Comparison of ENCODE assay signal across 22 cellular contexts in genomic region chr17:61556224-61557188, GRCh38. TPM values are rescaled to one million over a fixed set of nuclear protein-coding genes. Genes with fewer than 3 reads are reported as not detected.
DNase-seq lines count a peak whose midpoint lies in the region; ATAC-seq, FAIRE-seq and TF ChIP-seq lines count a peak whose summit lies in the region.
"Had no signal": no experiment of that assay in that cellular context is flagged by ENCODE, and none has a peak within 500 bp of the region (broad histone marks: within the 10 kb centered on the region; RNA-seq: fewer than 3 reads in every experiment).

No MANE protein-coding gene starts in this region.

- peak; percentile 74 for FAIRE-seq in A549 (lab: Jason Lieb, UNC)

- H3K4me2 ChIP-seq in A549, result peak overlapping the region; percentile 74
- H3K4me2 ChIP-seq in SK-N-SH, result peak overlapping the region; percentile 43; the same call in 1 of the 2 replicates

- H2AFZ ChIP-seq in SK-N-SH (ENCODE audit: low read depth), result peak overlapping the region; percentile 48; the same call in 1 of the 2 replicates

- POLR2A ChIA-PET in A549 (lab: Yijun Ruan, JAX), result no interaction called here
- POLR2A ChIA-PET in HEK293 (lab: Yijun Ruan, JAX), result no interaction called here
- POLR2A ChIA-PET in SK-N-SH (lab: Yijun Ruan, JAX), result no interaction called here

- TF ChIP-seq CTCF in A549 (IDR thresholded peaks at IDR 0.05) (no peak), HEK293 (tag by site-specific recombination; IDR thresholded peaks at IDR 0.05) (no peak), SK-N-SH (IDR thresholded peaks at IDR 0.05) (no peak), fibroblast of villous mesenchyme (IDR thresholded peaks at IDR 0.05; ENCODE audit: insufficient read depth, low read depth, low read length) (no peak)

- no peaks in the 10 kb centered on the region for H4K20me1 ChIP-seq in SK-N-SH (ENCODE audit: insufficient read depth)

- no peak overlapping the region for H3K9ac ChIP-seq in SK-N-SH

- H3K27me3 ChIP-seq in SK-N-SH (ENCODE audit: insufficient read depth), result no peaks in the 10 kb centered on the region

- CTCF ChIA-PET in A549 (lab: Yijun Ruan, JAX), result interaction anchor here (0.8 to 10.1 kb wide), 5 partner anchors 18 to 145 kb away, joined by 3 to 86 read pairs (median 4); no protein-coding TSS in a partner anchor
- CTCF ChIA-PET in HEK293 (lab: Yijun Ruan, JAX), result interaction anchor here (0.6 to 1.8 kb wide), 5 partner anchors 30 to 729 kb away, joined by 3 to 5 read pairs (median 3); no protein-coding TSS in a partner anchor
- CTCF ChIA-PET in SK-N-SH (lab: Yijun Ruan, JAX), result interaction anchor here (0.9 to 8.1 kb wide), 11 partner anchors 16 to 836 kb away, joined by 3 to 111 read pairs (median 5); no protein-coding TSS in a partner anchor

- H3K9me2 ChIP-seq in SK-N-SH, result no peaks in the 10 kb centered on the region

- ATAC-seq in A549 (peak in 1 of 2 experiments; percentile 42; a peak in 1 of 6 replicates), GM18861 (IDR thresholded peaks at IDR 0.05; ENCODE audit: unreplicated experiment) (no peak)
- ATAC-seq: effector memory CD8-positive, alpha-beta T cell; left cardiac atrium; right cardiac atrium; stimulated activated naive CD8-positive, alpha-beta T cell treated with anti-CD3 and anti-CD28 coated beads, Interleukin-15, amount 100 ng/mL, for 72 hours had no signal

- WGBS in A549 (ENCODE audit: missing lambda C conversion rate), result 48% methylated on average over 10 of the region's 10 CpGs
- 56% methylated on average over 10 of the region's 10 CpGs for WGBS in SK-N-SH (ENCODE audit: low lambda C conversion rate)

- in situ Hi-C loops in KBM-7 (cut with MboI; ENCODE audit: low pct_unique_long_range_greater_than_20kb, low sequenced_read_pairs), result loop anchor here (25.0 kb wide), 2 partner anchors 144 to 594 kb away; no protein-coding TSS in a partner anchor

- TF ChIP-seq EP300 in A549 (IDR thresholded peaks at IDR 0.05) (no peak), SK-N-SH (IDR thresholded peaks at IDR 0.05; ENCODE audit: borderline replicate concordance in 1 of 2, low read depth in 1 of 2, low read length in 1 of 2) (peak in 1 of 2 experiments; percentile 83; a peak in 2 of 4 replicates)

- H3K4me1 ChIP-seq in A549 (peaks cover 26% of the 10 kb centered on the region), HEK293 (ENCODE audit: control insufficient read depth, insufficient read depth, low read length) (no peaks in the 10 kb centered on the region), SK-N-SH (ENCODE audit: control insufficient read depth in 1 of 2, insufficient read depth in 2 of 2, low read depth in 1 of 2, low read length in 1 of 2) (peaks cover 10 to 25% of the 10 kb centered on the region in 2 experiments; a peak in 3 of 4 replicates)

- H3K9me3 ChIP-seq in A549 (no peaks in the 10 kb centered on the region), HEK293 (ENCODE audit: control insufficient read depth, insufficient read depth, low read depth, low read length) (no peaks in the 10 kb centered on the region), SK-N-SH (no peaks in the 10 kb centered on the region)
- H3K9me3 ChIP-seq: neutrophil had no signal

- H3K27ac ChIP-seq in A549, result peak overlapping the region; percentile 34 to 60
- H3K27ac ChIP-seq in HEK293 (ENCODE audit: extremely low read depth, low read depth, low read length), result no peak overlapping the region
- peak overlapping the region in 1 of 2 experiments; percentile 78; a peak in 2 of 4 replicates for H3K27ac ChIP-seq in SK-N-SH (ENCODE audit: low read depth in 2 of 2, low read length in 1 of 2)
- H3K27ac ChIP-seq: neutrophil, SK-N-MC had no signal

- no peaks in the 10 kb centered on the region for H3F3A ChIP-seq in SK-N-SH (replicated peaks; ENCODE audit: insufficient read depth)

- TF ChIP-seq RAD21 in A549 (conservative IDR thresholded peaks at IDR 0.05 in 1 of 2, IDR thresholded peaks at IDR 0.05 in 1 of 2) (no peak), SK-N-SH (IDR thresholded peaks at IDR 0.05; ENCODE audit: low read length) (no peak)

- DNase-seq in A549 (ENCODE audit: low read depth in 1 of 2, low spot score in 1 of 2) (no peak), SK-N-SH (peak; percentile 65), fibroblast of villous mesenchyme (ENCODE audit: low read depth) (peak; percentile 19), putamen (ENCODE audit: low spot score) (no peak), KBM-7 (no peak), retina (no peak)
- DNase-seq: activated CD4-positive, alpha-beta T cell treated with anti-CD3 and anti-CD28 coated beads for 48 hours; activated effector memory CD4-positive, alpha-beta T cell treated with anti-CD3 and anti-CD28 coated beads, Interleukin-2, amount 50 U/mL, for 16 hours; amniotic stem cell; cerebellar nuclear complex; effector memory CD8-positive, alpha-beta T cell; left cardiac atrium; NCI-H1436 treated with DMSO at 0.1 percent for 48 hours; right cardiac atrium; stimulated activated naive CD8-positive, alpha-beta T cell treated with anti-CD3 and anti-CD28 coated beads, Interleukin-15, amount 100 ng/mL, for 72 hours had no signal

- no peaks in the 10 kb centered on the region for H3K79me2 ChIP-seq in SK-N-SH (ENCODE audit: insufficient read depth)

- H3K36me3 ChIP-seq in HEK293 (ENCODE audit: control insufficient read depth in 2 of 2, insufficient read depth in 1 of 2, low read length in 2 of 2) (no peaks in the 10 kb centered on the region), SK-N-SH (replicated peaks in 1 of 2; ENCODE audit: control insufficient read depth in 1 of 2, insufficient read depth in 2 of 2, low read length in 1 of 2) (no peaks in the 10 kb centered on the region)
- H3K36me3 ChIP-seq: neutrophil had no signal

- peak overlapping the region; percentile 10; the same call in 1 of the 3 replicates for H3K4me3 ChIP-seq in A549
- H3K4me3 ChIP-seq in HEK293 (ENCODE audit: low read depth, low read length), result no peak overlapping the region
- H3K4me3 ChIP-seq in SK-N-SH (ENCODE audit: low read depth in 2 of 2, low read length in 1 of 2), result no peak overlapping the region
- no peak overlapping the region for H3K4me3 ChIP-seq in fibroblast of villous mesenchyme (ENCODE audit: low read depth, low read length)
- H3K4me3 ChIP-seq: SK-N-MC had no signal

- TF ChIP-seq POLR2A in A549 (IDR thresholded peaks at IDR 0.05; ENCODE audit: low read length), result no peak

TF ChIP-seq in A549, 52 proteins besides CTCF, POLR2A, EP300 and RAD21:
- TF ChIP-seq MAX (IDR thresholded peaks at IDR 0.05) (no peak), HDAC2 (IDR thresholded peaks at IDR 0.05) (no peak)

TF ChIP-seq in HEK293, 187 proteins besides CTCF, POLR2A, EP300 and RAD21:
- TF ChIP-seq ZNF335 (tag by site-specific recombination; conservative IDR thresholded peaks at IDR 0.05) (peak; percentile 59), ZNF10 (tag by site-specific recombination; IDR thresholded peaks at IDR 0.05) (no peak)

TF ChIP-seq in SK-N-SH, 30 proteins besides CTCF, POLR2A, EP300 and RAD21:
- no peak for TF ChIP-seq MAX (IDR thresholded peaks at IDR 0.05; ENCODE audit: low read depth)
- peak; percentile 9 for TF ChIP-seq CHD2 (IDR thresholded peaks at IDR 0.05; ENCODE audit: low read length, partially characterized antibody)
- peak; percentile 53; the same call in 1 of the 2 replicates for TF ChIP-seq GATA2 (CRISPR knock-in tag; IDR thresholded peaks at IDR 0.05)

RNA-seq across cellular contexts. Expression of gene NACA2, which starts 34.5 kb away (rescaled TPM):
- polyA plus RNA-seq in A549 (2011; rRNA removed) (0.34 and 0.86 TPM in 2 replicates), A549 (2017; fragmentation: RNase III; extraction: RNeasy Plus Mini Kit Qiagen cat#74134 plus additional on column Dnase treatment) (0.39 to 0.70 TPM (median 0.40 TPM) in 3 replicates), SK-N-SH (2012; rRNA removed) (not detected in 2 replicates)
- polyA plus RNA-seq in A549 (2012; cell fraction: cytosol; rRNA removed), result not detected in 2 replicates
- polyA plus RNA-seq in A549 (2012; cell fraction: nucleus; rRNA removed), result not detected in 2 replicates
- not detected in 2 replicates for polyA minus RNA-seq in A549 (2011; rRNA and poly(A)+ RNA removed)
- polyA plus RNA-seq in SK-N-SH (2012; cell fraction: cytosol; rRNA removed), result 0.10 TPM in 1 of 2 replicates, not detected in the other
- not detected in 2 replicates for polyA plus RNA-seq in SK-N-SH (2012; cell fraction: nucleus; rRNA removed)
- not detected in 2 replicates for total RNA-seq in fibroblast of villous mesenchyme
- total RNA-seq: left cardiac atrium, LHCN-M2, mucosa of gallbladder, right cardiac atrium, ureter had no signal
- polyA plus RNA-seq: right cardiac atrium had no signal

Comparison
In these comparisons a context has a peak if more than half of its experiments do, and no peak if none do; other contexts are left out.
1. DNase-seq: peak in SK-N-SH (single experiment) and fibroblast of villous mesenchyme (single experiment); none in A549 (0 of 2), putamen (single experiment), KBM-7 (single experiment) and retina (single experiment).